Comparison of ENCODE assay signal across 11 cellular contexts in the genomic region with DNA sequence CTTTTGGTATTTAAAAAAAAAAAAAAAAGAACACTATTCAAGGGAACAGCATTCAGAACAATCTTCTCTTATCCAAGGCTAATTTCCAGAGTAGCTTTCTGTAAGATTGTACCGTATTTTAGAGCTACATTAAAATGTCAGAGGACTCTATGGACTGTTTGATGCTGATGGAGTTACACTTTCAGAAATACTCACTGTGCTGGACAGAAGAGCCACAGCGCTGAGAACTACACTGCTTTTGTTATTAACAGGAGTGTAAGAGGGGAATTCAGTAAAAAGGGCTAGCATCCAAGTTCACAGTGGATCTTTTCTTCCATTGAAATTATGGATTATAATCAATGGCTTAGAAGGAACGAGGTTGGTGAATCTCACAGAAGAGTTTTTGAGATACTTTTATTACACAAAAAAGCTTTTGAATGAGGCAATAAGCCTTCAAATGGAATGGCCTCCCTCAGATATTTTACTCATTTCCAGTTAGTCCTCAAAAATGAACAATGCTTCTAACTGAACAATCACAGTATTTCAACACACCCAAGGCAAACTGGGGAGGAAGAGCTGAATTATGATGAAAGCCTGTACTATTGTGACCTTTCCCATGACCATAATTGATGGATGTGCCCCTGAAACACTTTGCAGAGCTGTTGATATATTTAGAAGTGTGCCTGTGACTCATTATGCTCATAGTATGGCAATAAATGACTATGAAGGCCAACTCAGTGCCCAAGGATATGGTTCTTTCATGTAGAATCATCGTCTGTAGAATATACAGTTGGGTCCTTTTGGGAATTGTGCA.
A peak's percentile ranks its signal among the peaks of the same experiment; 100 is the strongest.
DNase-seq lines count a peak whose midpoint lies in the region; ATAC-seq, FAIRE-seq and TF ChIP-seq lines count a peak whose summit lies in the region.
"Had no signal": no experiment of that assay in that cellular context is flagged by ENCODE, and none has a peak within 500 bp of the region (broad histone marks: within the 10 kb centered on the region; RNA-seq: fewer than 3 reads in every experiment).

No MANE protein-coding gene starts in this region.

- WGBS in pancreas, 2 donors, result 46 to 50% methylated on average over 4 of the region's 4 CpGs

- no peak for FAIRE-seq in pancreas (lab: Jason Lieb, UNC)
- FAIRE-seq: GM12878 had no signal

- peaks cover 10 to 17% (median 11%) of the 10 kb centered on the region in 3 donors for H3K4me1 ChIP-seq in pancreas

- H3K27me3 ChIP-seq in pancreas, result no peaks in the 10 kb centered on the region

- DNase-seq in EL (peak; percentile 76), RPMI7951 (ENCODE audit: low read depth) (peak; percentile 90), fibroblast of mammary gland (ENCODE audit: low read depth) (peak; percentile 98), pancreas (no peak), OCI-M2 (lab: John Stamatoyannopoulos, UW; ENCODE audit: unreplicated experiment) (no peak)
- no peak for DNase-seq in activated CD4-positive, alpha-beta T cell treated with anti-CD3 and anti-CD28 coated beads, Interleukin-2, amount 50 U/mL, for 1 hour
- no peak for DNase-seq in stimulated activated naive CD8-positive, alpha-beta T cell treated with anti-CD3 and anti-CD28 coated beads, Interleukin-15, Interleukin-2, amounts not matched to agents 100 U/mL and 50 U/mL, for 24 hours
- DNase-seq: CD4-positive, alpha-beta memory T cell; natural killer cell had no signal

- ATAC-seq in pancreas (peak in 3 of 4 donors; percentile 62 to 80 (median 65)), HG02970 (IDR thresholded peaks at IDR 0.05; ENCODE audit: low FRiP score, unreplicated experiment) (no peak)
- ATAC-seq in stimulated activated naive CD8-positive, alpha-beta T cell treated with anti-CD3 and anti-CD28 coated beads, Interleukin-15, Interleukin-2, amounts not matched to agents 100 U/mL and 50 U/mL, for 24 hours, result no peak
- ATAC-seq: GM12878, natural killer cell had no signal

- H3K4me3 ChIP-seq in fibroblast of mammary gland (ENCODE audit: control insufficient read depth, low read depth, low read length) (no peak overlapping the region), pancreas (no peak overlapping the region)
- H3K4me3 ChIP-seq: GM12878 had no signal

- intact Hi-C loops in pancreas (cut with DNase I), result no loop called here

- no peaks in the 10 kb centered on the region for H3K9me3 ChIP-seq in pancreas

- TF ChIP-seq CTCF in fibroblast of mammary gland (conservative IDR thresholded peaks at IDR 0.05; ENCODE audit: control insufficient read depth, insufficient read depth, low read depth, low read length) (no peak), pancreas (IDR thresholded peaks at IDR 0.05) (no peak)

- H3K36me3 ChIP-seq in pancreas, result no peaks in the 10 kb centered on the region

- peak overlapping the region in 2 of 4 donors; percentile 35 to 50 for H3K27ac ChIP-seq in pancreas

Comparison
In these comparisons a context has a peak if more than half of its experiments do, and no peak if none do; other contexts are left out.
1. DNase-seq: peak in EL (single experiment), RPMI7951 (single experiment) and fibroblast of mammary gland (single experiment); none in pancreas (0 of 6), activated CD4-positive, alpha-beta T cell treated with anti-CD3 and anti-CD28 coated beads, Interleukin-2, amount 50 U/mL, for 1 hour (single experiment), OCI-M2 (single experiment) and stimulated activated naive CD8-positive, alpha-beta T cell treated with anti-CD3 and anti-CD28 coated beads, Interleukin-15, Interleukin-2, amounts not matched to agents 100 U/mL and 50 U/mL, for 24 hours (single experiment).
2. ATAC-seq: peak in pancreas (3 of 4); none in HG02970 (single experiment) and stimulated activated naive CD8-positive, alpha-beta T cell treated with anti-CD3 and anti-CD28 coated beads, Interleukin-15, Interleukin-2, amounts not matched to agents 100 U/mL and 50 U/mL, for 24 hours (single experiment).